ENCODE assay signal across 21 cellular contexts in the genomic region with DNA sequence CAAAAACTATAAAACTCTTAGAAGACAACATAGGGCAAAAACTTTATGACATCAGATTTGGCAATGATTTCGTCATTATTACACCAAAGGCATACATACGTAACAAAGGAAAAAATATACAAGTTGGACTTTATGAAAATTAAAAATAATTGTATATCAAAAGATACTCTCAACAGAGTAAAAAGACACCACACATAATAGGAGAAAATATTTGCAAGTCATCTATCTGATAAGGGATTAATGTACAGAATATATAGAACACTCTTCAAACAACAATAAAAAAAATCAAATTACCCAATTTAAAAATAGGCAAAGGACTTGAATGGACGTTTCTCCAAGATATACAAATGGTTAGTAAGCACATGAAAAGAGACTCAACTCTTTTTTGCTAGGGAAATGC.
DNase-seq lines count a peak whose midpoint lies in the region; ATAC-seq and TF ChIP-seq lines count a peak whose summit lies in the region.
"Had no signal": no experiment of that assay in that cellular context is flagged by ENCODE, and none has a peak within 500 bp of the region (broad histone marks: within the 10 kb centered on the region; RNA-seq: fewer than 3 reads in every experiment).

No MANE protein-coding gene starts in this region.

- POLR2A ChIA-PET in naive thymus-derived CD8-positive, alpha-beta T cell (lab: Charles Lee): interaction anchor here (1.3 kb wide), 1 partner anchor 37 kb away, joined by 3 read pairs; no protein-coding TSS in a partner anchor

- H3K27me3 Mint-ChIP-seq in activated T-cell treated with anti-CD3 and anti-CD28 coated beads, Interleukin-2, amount 50 U/mL, for 72 hours (ENCODE audit: low read depth): no peaks in the 10 kb centered on the region
- H3K27me3 Mint-ChIP-seq in activated naive CD8-positive, alpha-beta T cell: no peaks in the 10 kb centered on the region
- H3K27me3 Mint-ChIP-seq in naive thymus-derived CD8-positive, alpha-beta T cell: no peaks in the 10 kb centered on the region

- no peaks in the 10 kb centered on the region for H3K9me2 ChIP-seq in MM.1S (replicated peaks; ENCODE audit: insufficient read depth, low read length)

- H3K4me3 ChIP-seq in MM.1S (ENCODE audit: low read length): no peak overlapping the region
- no peak overlapping the region for H3K4me3 ChIP-seq in upper lobe of right lung
- H3K4me3 ChIP-seq: heart right ventricle, ovary had no signal

- peaks cover 20 to 64% of the 10 kb centered on the region in 2 donors for H3K36me3 Mint-ChIP-seq in activated T-cell treated with anti-CD3 and anti-CD28 coated beads, Interleukin-2, amount 50 U/mL, for 72 hours (ENCODE audit: insufficient read depth in 2 of 2)
- peaks cover 34% of the 10 kb centered on the region for H3K36me3 Mint-ChIP-seq in activated naive CD8-positive, alpha-beta T cell
- peaks cover 12 to 93% (median 37%) of the 10 kb centered on the region in 3 donors for H3K36me3 Mint-ChIP-seq in naive thymus-derived CD8-positive, alpha-beta T cell

- H3K4me1 Mint-ChIP-seq in activated T-cell treated with anti-CD3 and anti-CD28 coated beads, Interleukin-2, amount 50 U/mL, for 72 hours (ENCODE audit: low read depth): peaks cover 73% of the 10 kb centered on the region
- peaks cover 80% of the 10 kb centered on the region for H3K4me1 Mint-ChIP-seq in activated naive CD8-positive, alpha-beta T cell (ENCODE audit: low read depth)
- H3K4me1 Mint-ChIP-seq in naive thymus-derived CD8-positive, alpha-beta T cell: peaks cover 47 to 87% (median 79%) of the 10 kb centered on the region in 4 donors

- peak overlapping the region in 1 of 2 donors; percentile 28 for H3K4me3 Mint-ChIP-seq in activated T-cell treated with anti-CD3 and anti-CD28 coated beads, Interleukin-2, amount 50 U/mL, for 72 hours
- H3K4me3 Mint-ChIP-seq in activated naive CD8-positive, alpha-beta T cell: peak overlapping the region; percentile 15
- H3K4me3 Mint-ChIP-seq in naive thymus-derived CD8-positive, alpha-beta T cell: peak overlapping the region in 1 of 10 donors; percentile 8
- H3K4me3 Mint-ChIP-seq: CD14-positive monocyte, nephron had no signal

- no peaks in the 10 kb centered on the region for H3K27me3 ChIP-seq in MM.1S (replicated peaks; ENCODE audit: insufficient read depth, low read length)
- H3K27me3 ChIP-seq in upper lobe of right lung: no peaks in the 10 kb centered on the region
- H3K27me3 ChIP-seq: heart right ventricle, ovary had no signal

- H3K27ac ChIP-seq in MM.1S (ENCODE audit: low read length) (peak overlapping the region; percentile 94; the same call in 1 of the 2 replicates), upper lobe of right lung (no peak overlapping the region)
- H3K27ac ChIP-seq: heart right ventricle, ovary, WERI-Rb-1 had no signal

- peaks cover 3 to 4% of the 10 kb centered on the region in 2 donors for H3K9me3 Mint-ChIP-seq in activated T-cell treated with anti-CD3 and anti-CD28 coated beads, Interleukin-2, amount 50 U/mL, for 72 hours
- peaks cover 3% of the 10 kb centered on the region for H3K9me3 Mint-ChIP-seq in activated naive CD8-positive, alpha-beta T cell (ENCODE audit: low read depth)
- H3K9me3 Mint-ChIP-seq in naive thymus-derived CD8-positive, alpha-beta T cell: peaks cover 0 to 10% (median 3%) of the 10 kb centered on the region in 9 donors

- H3K27ac Mint-ChIP-seq in activated T-cell treated with anti-CD3 and anti-CD28 coated beads, Interleukin-2, amount 50 U/mL, for 72 hours: peak overlapping the region; percentile 60
- H3K27ac Mint-ChIP-seq in activated naive CD8-positive, alpha-beta T cell: peak overlapping the region; percentile 68
- peak overlapping the region in 7 of 10 donors; percentile 60 to 95 (median 81) for H3K27ac Mint-ChIP-seq in naive thymus-derived CD8-positive, alpha-beta T cell

- H3K9ac ChIP-seq in MM.1S (ENCODE audit: low read length): no peak overlapping the region

- H3F3A ChIP-seq in MM.1S (ENCODE audit: insufficient read depth, low read length): peaks cover 68% of the 10 kb centered on the region

- no peaks in the 10 kb centered on the region for H3K9me3 ChIP-seq in MM.1S (replicated peaks; ENCODE audit: insufficient read depth, low read length)
- H3K9me3 ChIP-seq in upper lobe of right lung: no peaks in the 10 kb centered on the region
- H3K9me3 ChIP-seq: ovary had no signal

- peaks cover 78% of the 10 kb centered on the region for H3K4me1 ChIP-seq in MM.1S (ENCODE audit: low read length)
- H3K4me1 ChIP-seq in upper lobe of right lung: peaks cover 15% of the 10 kb centered on the region

- peaks cover 84% of the 10 kb centered on the region for H3K79me2 ChIP-seq in MM.1S (ENCODE audit: low read length)

- no peaks in the 10 kb centered on the region for H4K20me1 ChIP-seq in MM.1S (ENCODE audit: insufficient read depth, low read length)

- ATAC-seq in activated T-cell treated with anti-CD3 and anti-CD28 coated beads, Interleukin-2, amount 50 U/mL, for 72 hours (replicated peaks in 1 of 2): no peak
- ATAC-seq in naive thymus-derived CD8-positive, alpha-beta T cell: no peak
- ATAC-seq in upper lobe of right lung: no peak
- ATAC-seq: activated naive CD4-positive, alpha-beta T cell treated with anti-CD3 and anti-CD28 coated beads, Interleukin-2, amount 50 U/mL, for 72 hours; heart right ventricle; right cardiac atrium had no signal

- TF ChIP-seq CTCF in MM.1S (IDR thresholded peaks at IDR 0.05; ENCODE audit: low read length) (no peak), upper lobe of right lung (IDR thresholded peaks at IDR 0.05) (no peak)

- no peak for DNase-seq in activated T-cell treated with anti-CD3 and anti-CD28 coated beads, Interleukin-2, amount 50 U/mL, for 72 hours
- DNase-seq in activated T-cell treated with anti-CD3 and anti-CD28 coated beads, Interleukin-2, amount 50 U/mL, for 48 hours: no peak
- no peak for DNase-seq in MM.1S
- DNase-seq in naive thymus-derived CD8-positive, alpha-beta T cell: no peak
- DNase-seq in T1000 (lab: John Stamatoyannopoulos, UW): no peak
- no peak for DNase-seq in SW 1271 (lab: John Stamatoyannopoulos, UW)
- DNase-seq in upper lobe of right lung: no peak
- DNase-seq: activated CD4-positive, alpha-beta T cell treated with anti-CD3 and anti-CD28 coated beads, Interleukin-2, amount 50 U/mL, for 4 hours; activated T-cell treated with anti-CD3 and anti-CD28 coated beads for 4 hours; cerebellar nuclear complex; heart right ventricle; NCI-H146; NCI-H526; ovary; right cardiac atrium; SHP77; WERI-Rb-1 had no signal

- intact Hi-C loops in upper lobe of right lung (cut with DNase I): no loop called here

- no peak overlapping the region for H2AFZ ChIP-seq in MM.1S (ENCODE audit: low read length)

- peak overlapping the region; percentile 71; the same call in 1 of the 2 replicates for H3K4me2 ChIP-seq in MM.1S (ENCODE audit: low read depth, low read length)

- H3K36me3 ChIP-seq in MM.1S (replicated peaks; ENCODE audit: insufficient read depth, low read length): peaks cover 31% of the 10 kb centered on the region
- no peaks in the 10 kb centered on the region for H3K36me3 ChIP-seq in upper lobe of right lung
- H3K36me3 ChIP-seq: ovary had no signal
